ENCODE assay signal across 1 cellular context in the genomic region with DNA sequence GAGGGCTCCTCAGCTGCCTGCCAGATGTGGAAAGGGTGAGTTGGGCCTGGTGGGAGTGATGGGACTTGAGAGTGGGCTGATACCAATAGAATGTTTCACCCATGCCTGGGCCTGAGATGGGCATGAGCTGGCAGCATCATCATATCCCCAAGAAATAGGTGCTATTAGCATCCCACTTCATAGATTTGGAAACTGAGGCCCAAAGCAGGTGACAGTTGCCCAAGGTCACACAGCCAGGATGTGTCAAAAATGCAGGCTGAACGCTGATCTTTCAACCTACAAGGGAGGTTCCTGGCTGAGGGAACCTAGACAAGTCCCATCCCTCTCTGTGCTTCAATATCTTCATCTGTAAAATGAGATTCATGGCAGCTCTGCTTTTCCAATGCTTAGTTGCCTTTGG.
TF ChIP-seq lines count a peak whose summit lies in the region.

No MANE protein-coding gene starts in this region.

TF ChIP-seq in K562, 482 proteins besides CTCF, POLR2A, EP300 and RAD21:
- TF ChIP-seq TEAD1 (CRISPR knock-in tag; IDR thresholded peaks at IDR 0.05) (no peak), RBM25 (IDR thresholded peaks at IDR 0.05; ENCODE audit: low read depth, low read length, severe bottlenecking) (peak; percentile 49), ESRRA (IDR thresholded peaks at IDR 0.05; ENCODE audit: borderline replicate concordance, low read depth) (peak; percentile 58; the same call in 1 of the 2 replicates)
- TF ChIP-seq, protein P1, sequence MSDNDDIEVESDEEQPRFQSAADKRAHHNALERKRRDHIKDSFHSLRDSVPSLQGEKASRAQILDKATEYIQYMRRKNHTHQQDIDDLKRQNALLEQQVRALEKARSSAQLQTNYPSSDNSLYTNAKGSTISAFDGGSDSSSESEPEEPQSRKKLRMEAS (CRISPR knock-in tag; IDR thresholded peaks at IDR 0.05): no peak
